Comparison of ENCODE assay signal across 10 cellular contexts in genomic region chr16:67394271-67395104, GRCh38. TPM values are rescaled to one million over a fixed set of nuclear protein-coding genes. Genes with fewer than 3 reads are reported as not detected.
DNase-seq lines count a peak whose midpoint lies in the region; ATAC-seq and TF ChIP-seq lines count a peak whose summit lies in the region.
"Had no signal": no experiment of that assay in that cellular context is flagged by ENCODE, and none has a peak within 500 bp of the region (broad histone marks: within the 10 kb centered on the region; RNA-seq: fewer than 3 reads in every experiment).

No MANE protein-coding gene starts in this region.

- intact Hi-C loops in Caco-2 (cut with micrococcal nuclease; ENCODE audit: unreplicated experiment) (no loop called here), Right ventricle myocardium superior (cut with DNase I) (loop anchor here (10.0 kb wide), 1 partner anchor 130 kb away; no protein-coding TSS in a partner anchor), prostate gland (cut with DNase I) (loop anchor here (5.0 to 10.0 kb wide), 2 partner anchors 110 to 137 kb away; no protein-coding TSS in a partner anchor)

- H3K4me3 Mint-ChIP-seq in Caco-2 (ENCODE audit: unreplicated experiment), result peak overlapping the region; percentile 28

- 19% methylated on average over 84 of the region's 84 CpGs for WGBS in prostate gland

- H3K4me3 ChIP-seq in Caco-2 (ENCODE audit: low read depth, low read length) (no peak overlapping the region), NT2/D1 (ENCODE audit: insufficient read length, low read depth) (peak overlapping the region; percentile 12), prostate gland (peak overlapping the region; percentile 15 to 20)

- H3K9me3 ChIP-seq in Caco-2, result no peaks in the 10 kb centered on the region
- no peaks in the 10 kb centered on the region for H3K9me3 ChIP-seq in NT2/D1 (ENCODE audit: insufficient read depth, low read length)
- H3K9me3 ChIP-seq in prostate gland, result no peaks in the 10 kb centered on the region

- no TSS peak for BruUV-seq in Caco-2 (replicated peaks; lab: Mats Ljungman, UMichigan)

- peaks cover 5% of the 10 kb centered on the region for H3K36me3 Mint-ChIP-seq in Caco-2 (ENCODE audit: insufficient read depth, unreplicated experiment)

- peak overlapping the region; percentile 65 for H3K9ac ChIP-seq in NT2/D1 (ENCODE audit: insufficient read length, low read depth)

- DNase-seq in Caco-2, result peak in 1 of 2 experiments; percentile 22
- no peak for DNase-seq in NT2/D1 (ENCODE audit: low read depth, low spot score)
- DNase-seq in Right ventricle myocardium superior, result peak; percentile 69
- no peak for DNase-seq in prostate gland (ENCODE audit: low spot score)
- no peak for DNase-seq in NCI-H1105 treated with DMSO at 0.1 percent for 48 hours (lab: John Stamatoyannopoulos, UW)
- no peak for DNase-seq in UCSD-AML1 (lab: John Stamatoyannopoulos, UW; ENCODE audit: unreplicated experiment)
- DNase-seq: activated CD8-positive, alpha-beta memory T cell treated with anti-CD3 and anti-CD28 coated beads, Interleukin-2, amount 50 U/mL, for 48 hours; stimulated activated CD4-positive, alpha-beta T cell treated with anti-CD3 and anti-CD28 coated beads, Interleukin-4, amount 100 ng/mL, for 1 hour had no signal

- no peak for TF ChIP-seq CTCF in Caco-2 (IDR thresholded peaks at IDR 0.05; ENCODE audit: insufficient read depth in 1 of 2, low read depth in 1 of 2, low read length in 1 of 2, severe bottlenecking in 1 of 2, unreplicated experiment in 1 of 2)
- TF ChIP-seq CTCF in prostate gland (IDR thresholded peaks at IDR 0.05), result peak in 1 of 4 experiments; percentile 17

- CTCF ChIA-PET in Caco-2 (lab: Charles Lee), result interaction anchor here (1.0 kb wide), 1 partner anchor 12 kb away, joined by 3 read pairs; no protein-coding TSS in a partner anchor

- H3K27ac Mint-ChIP-seq in Caco-2 (ENCODE audit: unreplicated experiment), result no peak overlapping the region

- POLR2A ChIA-PET in Caco-2 (lab: Charles Lee), result no interaction called here

- TF ChIP-seq POLR2A in prostate gland (IDR thresholded peaks at IDR 0.05), result no peak

- no peaks in the 10 kb centered on the region for H3K9me3 Mint-ChIP-seq in Caco-2 (ENCODE audit: unreplicated experiment)

- H3K4me1 ChIP-seq in Caco-2 (peaks cover 20% of the 10 kb centered on the region), NT2/D1 (ENCODE audit: insufficient read depth, insufficient read length) (peaks cover 41% of the 10 kb centered on the region), prostate gland (replicated peaks) (peaks cover 14% of the 10 kb centered on the region)

- H3K27me3 ChIP-seq in Caco-2 (replicated peaks; ENCODE audit: control insufficient read depth, insufficient read depth, low read length), result no peaks in the 10 kb centered on the region
- peaks cover 55% of the 10 kb centered on the region for H3K27me3 ChIP-seq in NT2/D1 (ENCODE audit: insufficient read depth, insufficient read length)
- H3K27me3 ChIP-seq in prostate gland (replicated peaks; ENCODE audit: insufficient read depth), result no peaks in the 10 kb centered on the region

- H3K4me1 Mint-ChIP-seq in Caco-2 (ENCODE audit: low read depth, unreplicated experiment), result peaks cover 7% of the 10 kb centered on the region

- no peaks in the 10 kb centered on the region for H3K27me3 Mint-ChIP-seq in Caco-2 (ENCODE audit: insufficient read depth, unreplicated experiment)

- peak overlapping the region; percentile 12 to 49 for H3K27ac ChIP-seq in prostate gland

- ATAC-seq in Right ventricle myocardium superior (ENCODE audit: poor library complexity), result no peak
- ATAC-seq in HG03354 (IDR thresholded peaks at IDR 0.05; ENCODE audit: poor library complexity, severe bottlenecking, unreplicated experiment), result no peak
- ATAC-seq in HG03139 (IDR thresholded peaks at IDR 0.05; ENCODE audit: unreplicated experiment), result no peak

- H3K36me3 ChIP-seq in Caco-2 (ENCODE audit: control insufficient read depth, insufficient read depth, low read length), result no peaks in the 10 kb centered on the region
- no peaks in the 10 kb centered on the region for H3K36me3 ChIP-seq in NT2/D1 (ENCODE audit: insufficient read depth, insufficient read length, low read length)
- H3K36me3 ChIP-seq in prostate gland, result no peaks in the 10 kb centered on the region

RNA-seq across cellular contexts. Expression of gene TPPP3, which starts 1.2 kb away (rescaled TPM):
- total RNA-seq in Caco-2 (2022) (0.39 and 0.56 TPM in 2 replicates), Right ventricle myocardium superior (8.9 TPM), prostate gland (1 to 10 TPM; 3.4 to 10.0 TPM)

RNA-seq across cellular contexts. Expression of gene ZDHHC1, which starts 21.8 kb away (rescaled TPM):
- total RNA-seq in Caco-2 (2022), result 1.0 and 1.3 TPM in 2 replicates
- total RNA-seq in Right ventricle myocardium superior, result 3.4 TPM
- 10 to 100 TPM; 20.3 to 69.8 TPM for total RNA-seq in prostate gland

RNA-seq across cellular contexts. Expression of gene HSD11B2, which starts 36.4 kb away (rescaled TPM):
- total RNA-seq in Caco-2 (2022) (11.3 and 12.3 TPM in 2 replicates), Right ventricle myocardium superior (0.89 TPM), prostate gland (10 to 100 TPM; 11.4 to 35.6 TPM)
